ENCODE assay signal across 1 cellular context in genomic region chr11:119481021-119481666, GRCh38.
A peak's percentile ranks its signal among the peaks of the same experiment; 100 is the strongest.
TF ChIP-seq lines count a peak whose summit lies in the region.

No MANE protein-coding gene starts in this region.

TF ChIP-seq in HepG2, 621 proteins besides CTCF, POLR2A, EP300 and RAD21 (continued from another document and continues in another):
- TF ChIP-seq RERE (CRISPR knock-in tag; IDR thresholded peaks at IDR 0.05; ENCODE audit: low read depth), result 0 out of 2 replicates have a peak, but pooled peaks have one; percentile 66
- TF ChIP-seq RFX5 (IDR thresholded peaks at IDR 0.05; ENCODE audit: low read depth, low read length), result peak; percentile 11; the same call in 1 of the 2 replicates
- no peak for TF ChIP-seq SOX13 (IDR thresholded peaks at IDR 0.05)
- peak in 1 of 2 experiments; percentile 69; a peak in 2 of 4 replicates for TF ChIP-seq SOX13 (CRISPR knock-in tag; conservative IDR thresholded peaks at IDR 0.05 in 1 of 2, IDR thresholded peaks at IDR 0.05 in 1 of 2)
- TF ChIP-seq PREB (CRISPR knock-in tag; IDR thresholded peaks at IDR 0.05), result no peak
- TF ChIP-seq ATRX (CRISPR knock-in tag; IDR thresholded peaks at IDR 0.05; ENCODE audit: borderline replicate concordance), result no peak
- TF ChIP-seq ZNF768 (CRISPR knock-in tag; IDR thresholded peaks at IDR 0.05), result 0 out of 2 replicates have a peak, but pooled peaks have one; percentile 15
- no peak for TF ChIP-seq GPBP1L1 (CRISPR knock-in tag; IDR thresholded peaks at IDR 0.05)
- no peak for TF ChIP-seq TOPORS (CRISPR knock-in tag; IDR thresholded peaks at IDR 0.05)
- no peak for TF ChIP-seq ZSCAN25 (CRISPR knock-in tag; IDR thresholded peaks at IDR 0.05)
- peak; percentile 24; the same call in 1 of the 2 replicates for TF ChIP-seq KMT2B (CRISPR knock-in tag; IDR thresholded peaks at IDR 0.05)
- no peak for TF ChIP-seq TSC22D2 (CRISPR knock-in tag; IDR thresholded peaks at IDR 0.05; ENCODE audit: borderline replicate concordance)
- TF ChIP-seq GTF2F1 (IDR thresholded peaks at IDR 0.05; ENCODE audit: low read length), result no peak
- peak; percentile 44; the same call in 1 of the 2 replicates for TF ChIP-seq ZNF792 (CRISPR knock-in tag; IDR thresholded peaks at IDR 0.05)
- no peak for TF ChIP-seq CCAR2 (optimal IDR thresholded peaks at IDR 0.05; ENCODE audit: low read depth, low read length)
- no peak for TF ChIP-seq ZMAT3 (CRISPR knock-in tag; conservative IDR thresholded peaks at IDR 0.05)
- no peak for TF ChIP-seq RARG (CRISPR knock-in tag; IDR thresholded peaks at IDR 0.05; ENCODE audit: low read depth)
- peak; percentile 44; the same call in 1 of the 2 replicates for TF ChIP-seq ZNF747 (CRISPR knock-in tag; IDR thresholded peaks at IDR 0.05; ENCODE audit: borderline replicate concordance)
- TF ChIP-seq PHF21A (CRISPR knock-in tag; IDR thresholded peaks at IDR 0.05), result peak; percentile 98
- peak; percentile 96 for TF ChIP-seq HDAC2 (CRISPR knock-in tag; IDR thresholded peaks at IDR 0.05)
- no peak for TF ChIP-seq NBN (conservative IDR thresholded peaks at IDR 0.05)
- peak; percentile 59; the same call in 1 of the 2 replicates for TF ChIP-seq ZBED4 (CRISPR knock-in tag; IDR thresholded peaks at IDR 0.05; ENCODE audit: borderline replicate concordance)
- 0 out of 2 replicates have a peak, but pooled peaks have one; percentile 18 for TF ChIP-seq NR2F2 (IDR thresholded peaks at IDR 0.05; ENCODE audit: borderline replicate concordance, low read depth)
- no peak for TF ChIP-seq ZNF18 (CRISPR knock-in tag; IDR thresholded peaks at IDR 0.05; ENCODE audit: insufficient replicate concordance)
- TF ChIP-seq STAT5B (CRISPR knock-in tag; IDR thresholded peaks at IDR 0.05), result no peak
- TF ChIP-seq NCOR1 (IDR thresholded peaks at IDR 0.05; ENCODE audit: borderline replicate concordance, low read length), result no peak; the same call in 1 of the 2 replicates
- no peak for TF ChIP-seq ZNF775 (CRISPR knock-in tag; IDR thresholded peaks at IDR 0.05; ENCODE audit: borderline replicate concordance)
- TF ChIP-seq NONO (IDR thresholded peaks at IDR 0.05), result no peak
- TF ChIP-seq NONO (CRISPR knock-in tag; conservative IDR thresholded peaks at IDR 0.05), result peak; percentile 82
- no peak for TF ChIP-seq BATF2 (CRISPR knock-in tag; IDR thresholded peaks at IDR 0.05)
- TF ChIP-seq ZNF691 (CRISPR knock-in tag; IDR thresholded peaks at IDR 0.05; ENCODE audit: borderline replicate concordance, low read depth), result 0 out of 2 replicates have a peak, but pooled peaks have one; percentile 45
- peak; percentile 71; the same call in 1 of the 2 replicates for TF ChIP-seq ATF2 (CRISPR knock-in tag; IDR thresholded peaks at IDR 0.05)
- TF ChIP-seq HMG20A (CRISPR knock-in tag; IDR thresholded peaks at IDR 0.05; ENCODE audit: borderline replicate concordance), result peak; percentile 87
- TF ChIP-seq ZBTB42 (CRISPR knock-in tag; IDR thresholded peaks at IDR 0.05), result no peak
- TF ChIP-seq NFE2 (CRISPR knock-in tag; IDR thresholded peaks at IDR 0.05), result no peak
- TF ChIP-seq KDM4B (CRISPR knock-in tag; IDR thresholded peaks at IDR 0.05), result peak; percentile 62; the same call in 1 of the 2 replicates
- TF ChIP-seq ZBTB3 (CRISPR knock-in tag; IDR thresholded peaks at IDR 0.05; ENCODE audit: borderline replicate concordance, low read depth), result no peak
- no peak for TF ChIP-seq U2AF1 (optimal IDR thresholded peaks at IDR 0.05; ENCODE audit: low read depth, low read length)
- TF ChIP-seq ATF7 (IDR thresholded peaks at IDR 0.05), result no peak
- peak; percentile 21; the same call in 1 of the 2 replicates for TF ChIP-seq ATF7 (CRISPR knock-in tag; IDR thresholded peaks at IDR 0.05)
- TF ChIP-seq TCF7L2 (IDR thresholded peaks at IDR 0.05; ENCODE audit: low read depth, low read length), result no peak
- TF ChIP-seq ZUFSP (CRISPR knock-in tag; IDR thresholded peaks at IDR 0.05; ENCODE audit: borderline replicate concordance), result no peak
